14 cellular contexts compared by ENCODE assay signal in genomic region chr3:30668051-30668609, GRCh38.
A peak's percentile ranks its signal among the peaks of the same experiment; 100 is the strongest.
DNase-seq lines count a peak whose midpoint lies in the region; ATAC-seq and TF ChIP-seq lines count a peak whose summit lies in the region.
"Had no signal": no experiment of that assay in that cellular context is flagged by ENCODE, and none has a peak within 500 bp of the region (broad histone marks: within the 10 kb centered on the region; RNA-seq: fewer than 3 reads in every experiment).

No MANE protein-coding gene starts in this region.

- H3K4me3 ChIP-seq in left ventricle myocardium inferior (peak overlapping the region; percentile 9), PC-9 (no peak overlapping the region)
- H3K4me3 ChIP-seq: SJCRH30 had no signal

- POLR2A ChIA-PET in PC-9 (lab: Charles Lee; ENCODE audit: unreplicated experiment) = no interaction called here

- intact Hi-C loops in left ventricle myocardium inferior (cut with micrococcal nuclease) = no loop called here
- intact Hi-C loops in PC-9 (cut with micrococcal nuclease; ENCODE audit: unreplicated experiment) = no loop called here

- H3K9me3 Mint-ChIP-seq in activated naive CD4-positive, alpha-beta T cell treated with anti-CD3 and anti-CD28 coated beads, Interleukin-2, amount 50 U/mL, for 24 hours = no peaks in the 10 kb centered on the region
- peaks cover 0 to 2% of the 10 kb centered on the region in 2 donors for H3K9me3 Mint-ChIP-seq in stimulated activated naive B cell treated with anti-CD40 and anti-IgM and Interleukin-4, amounts not matched to agents 10 μg/mL and 1 μg/mL and 100 μg/mL, for 72 hours

- no peaks in the 10 kb centered on the region for H3K27me3 Mint-ChIP-seq in activated naive CD4-positive, alpha-beta T cell treated with anti-CD3 and anti-CD28 coated beads, Interleukin-2, amount 50 U/mL, for 24 hours
- no peaks in the 10 kb centered on the region for H3K27me3 Mint-ChIP-seq in stimulated activated naive B cell treated with anti-CD40 and anti-IgM and Interleukin-4, amounts not matched to agents 10 μg/mL and 1 μg/mL and 100 μg/mL, for 72 hours

- DNase-seq in activated naive CD4-positive, alpha-beta T cell treated with anti-CD3 and anti-CD28 coated beads, Interleukin-2, amount 50 U/mL, for 16 hours = no peak
- peak; percentile 22 for DNase-seq in OCI-M1 (lab: John Stamatoyannopoulos, UW)
- DNase-seq in left ventricle myocardium inferior = no peak
- no peak for DNase-seq in stimulated activated naive B cell treated with anti-CD40 and anti-IgM and Interleukin-4, amounts not matched to agents 10 μg/mL and 1 μg/mL and 100 μg/mL, for 72 hours
- no peak for DNase-seq in hepatic stellate cell (ENCODE audit: low spot score)
- no peak for DNase-seq in PC-9
- DNase-seq: foreskin fibroblast; MV-4-11; NCI-H526 treated with DMSO at 0.1 percent for 48 hours; nucleus accumbens; SJCRH30; stimulated activated CD8-positive, alpha-beta memory T cell treated with anti-CD3 and anti-CD28 coated beads, Interleukin-4, amount 100 ng/mL, for 48 hours had no signal

- peaks cover 97% of the 10 kb centered on the region for H3K4me1 Mint-ChIP-seq in activated naive CD4-positive, alpha-beta T cell treated with anti-CD3 and anti-CD28 coated beads, Interleukin-2, amount 50 U/mL, for 24 hours
- peaks cover 47 to 92% of the 10 kb centered on the region in 2 donors for H3K4me1 Mint-ChIP-seq in stimulated activated naive B cell treated with anti-CD40 and anti-IgM and Interleukin-4, amounts not matched to agents 10 μg/mL and 1 μg/mL and 100 μg/mL, for 72 hours

- no peaks in the 10 kb centered on the region for H3K9me2 ChIP-seq in PC-9 (ENCODE audit: insufficient read depth)

- no peak for ATAC-seq in stimulated activated naive B cell treated with anti-CD40 and anti-IgM and Interleukin-4, amounts not matched to agents 10 μg/mL and 1 μg/mL and 100 μg/mL, for 72 hours (replicated peaks)
- ATAC-seq in GM21723 (IDR thresholded peaks at IDR 0.05; ENCODE audit: unreplicated experiment) = no peak

- peak overlapping the region; percentile 94 for H3K27ac Mint-ChIP-seq in activated naive CD4-positive, alpha-beta T cell treated with anti-CD3 and anti-CD28 coated beads, Interleukin-2, amount 50 U/mL, for 24 hours
- peak overlapping the region; percentile 73 for H3K27ac Mint-ChIP-seq in stimulated activated naive B cell treated with anti-CD40 and anti-IgM and Interleukin-4, amounts not matched to agents 10 μg/mL and 1 μg/mL and 100 μg/mL, for 72 hours

- H3K4me3 Mint-ChIP-seq in activated naive CD4-positive, alpha-beta T cell treated with anti-CD3 and anti-CD28 coated beads, Interleukin-2, amount 50 U/mL, for 24 hours = peak overlapping the region; percentile 16
- H3K4me3 Mint-ChIP-seq in stimulated activated naive B cell treated with anti-CD40 and anti-IgM and Interleukin-4, amounts not matched to agents 10 μg/mL and 1 μg/mL and 100 μg/mL, for 72 hours = peak overlapping the region in 1 of 2 donors; percentile 31

- H3K4me2 ChIP-seq in PC-9 = no peak overlapping the region

- no peaks in the 10 kb centered on the region for H3F3A ChIP-seq in PC-9 (ENCODE audit: insufficient read depth, low read depth)

- peaks cover 55% of the 10 kb centered on the region for H3K36me3 Mint-ChIP-seq in activated naive CD4-positive, alpha-beta T cell treated with anti-CD3 and anti-CD28 coated beads, Interleukin-2, amount 50 U/mL, for 24 hours
- H3K36me3 Mint-ChIP-seq in stimulated activated naive B cell treated with anti-CD40 and anti-IgM and Interleukin-4, amounts not matched to agents 10 μg/mL and 1 μg/mL and 100 μg/mL, for 72 hours = peaks cover 52 to 69% of the 10 kb centered on the region in 2 donors

- H3K9me3 ChIP-seq in left ventricle myocardium inferior (replicated peaks) = no peaks in the 10 kb centered on the region
- no peaks in the 10 kb centered on the region for H3K9me3 ChIP-seq in PC-9 (ENCODE audit: insufficient read depth, low read depth)
- H3K9me3 ChIP-seq: SJCRH30 had no signal

- H4K20me1 ChIP-seq in PC-9 (ENCODE audit: insufficient read depth) = no peaks in the 10 kb centered on the region

- TF ChIP-seq CTCF in left ventricle myocardium inferior (IDR thresholded peaks at IDR 0.05; ENCODE audit: borderline replicate concordance) (no peak), PC-9 (conservative IDR thresholded peaks at IDR 0.05) (no peak)

- no peaks in the 10 kb centered on the region for H3K79me2 ChIP-seq in PC-9 (ENCODE audit: low read depth)

- peaks cover 99% of the 10 kb centered on the region for H3K4me1 ChIP-seq in left ventricle myocardium inferior
- no peaks in the 10 kb centered on the region for H3K4me1 ChIP-seq in PC-9 (replicated peaks; ENCODE audit: insufficient read depth)

- no peaks in the 10 kb centered on the region for H3K27me3 ChIP-seq in left ventricle myocardium inferior (ENCODE audit: low read depth)
- H3K27me3 ChIP-seq in PC-9 (ENCODE audit: insufficient read depth, low read depth) = no peaks in the 10 kb centered on the region
- H3K27me3 ChIP-seq: SJCRH30 had no signal

- H3K27ac ChIP-seq in left ventricle myocardium inferior (replicated peaks) (peak overlapping the region; percentile 81), PC-9 (no peak overlapping the region)
- H3K27ac ChIP-seq: SJCRH30 had no signal

- no peak overlapping the region for H2AFZ ChIP-seq in PC-9

- CTCF ChIA-PET in PC-9 (lab: Charles Lee) = interaction anchor here (0.6 kb wide), 1 partner anchor 192 kb away, joined by 3 read pairs; no protein-coding TSS in a partner anchor

- peaks cover 37% of the 10 kb centered on the region for H3K36me3 ChIP-seq in left ventricle myocardium inferior
- H3K36me3 ChIP-seq in PC-9 (ENCODE audit: low read depth) = no peaks in the 10 kb centered on the region

- BruUV-seq in PC-9 (replicated peaks; lab: Mats Ljungman, UMichigan) = no TSS peak
